In the genomic region with DNA sequence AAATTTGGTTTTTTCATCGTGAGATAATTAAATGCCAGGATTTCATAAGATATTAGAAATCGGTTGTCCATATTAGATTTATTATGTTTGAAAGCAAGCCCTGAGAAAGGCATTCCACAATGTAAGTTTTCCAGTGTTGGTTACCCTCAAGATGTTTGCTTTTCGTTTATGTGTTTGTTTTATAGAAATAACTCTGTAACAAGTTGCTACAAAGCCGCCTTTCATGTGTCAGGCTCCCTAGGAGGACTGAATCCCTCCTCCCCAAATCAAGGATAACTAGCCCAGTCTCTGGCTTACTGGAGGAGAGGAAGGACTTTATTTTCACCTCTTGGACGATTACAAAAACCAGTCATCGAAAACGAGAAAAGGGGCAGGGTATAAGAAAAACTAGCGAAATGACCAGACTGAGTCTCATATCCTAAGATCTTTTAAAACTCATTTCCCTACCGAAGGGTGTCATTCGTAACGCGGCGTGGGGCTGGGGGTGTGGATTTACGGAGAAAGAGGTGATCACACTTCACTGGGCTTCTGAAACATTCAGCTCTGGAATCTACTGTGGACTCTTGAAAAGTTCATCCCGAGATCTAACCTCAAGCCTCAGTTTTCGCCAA, we compare ENCODE assay signal across 1 cellular context.
TF ChIP-seq lines count a peak whose summit lies in the region.

No MANE protein-coding gene starts in this region.

TF ChIP-seq in HCT116, 20 proteins besides CTCF, POLR2A, EP300 and RAD21 (continued from another document):
- TF ChIP-seq, protein P1, sequence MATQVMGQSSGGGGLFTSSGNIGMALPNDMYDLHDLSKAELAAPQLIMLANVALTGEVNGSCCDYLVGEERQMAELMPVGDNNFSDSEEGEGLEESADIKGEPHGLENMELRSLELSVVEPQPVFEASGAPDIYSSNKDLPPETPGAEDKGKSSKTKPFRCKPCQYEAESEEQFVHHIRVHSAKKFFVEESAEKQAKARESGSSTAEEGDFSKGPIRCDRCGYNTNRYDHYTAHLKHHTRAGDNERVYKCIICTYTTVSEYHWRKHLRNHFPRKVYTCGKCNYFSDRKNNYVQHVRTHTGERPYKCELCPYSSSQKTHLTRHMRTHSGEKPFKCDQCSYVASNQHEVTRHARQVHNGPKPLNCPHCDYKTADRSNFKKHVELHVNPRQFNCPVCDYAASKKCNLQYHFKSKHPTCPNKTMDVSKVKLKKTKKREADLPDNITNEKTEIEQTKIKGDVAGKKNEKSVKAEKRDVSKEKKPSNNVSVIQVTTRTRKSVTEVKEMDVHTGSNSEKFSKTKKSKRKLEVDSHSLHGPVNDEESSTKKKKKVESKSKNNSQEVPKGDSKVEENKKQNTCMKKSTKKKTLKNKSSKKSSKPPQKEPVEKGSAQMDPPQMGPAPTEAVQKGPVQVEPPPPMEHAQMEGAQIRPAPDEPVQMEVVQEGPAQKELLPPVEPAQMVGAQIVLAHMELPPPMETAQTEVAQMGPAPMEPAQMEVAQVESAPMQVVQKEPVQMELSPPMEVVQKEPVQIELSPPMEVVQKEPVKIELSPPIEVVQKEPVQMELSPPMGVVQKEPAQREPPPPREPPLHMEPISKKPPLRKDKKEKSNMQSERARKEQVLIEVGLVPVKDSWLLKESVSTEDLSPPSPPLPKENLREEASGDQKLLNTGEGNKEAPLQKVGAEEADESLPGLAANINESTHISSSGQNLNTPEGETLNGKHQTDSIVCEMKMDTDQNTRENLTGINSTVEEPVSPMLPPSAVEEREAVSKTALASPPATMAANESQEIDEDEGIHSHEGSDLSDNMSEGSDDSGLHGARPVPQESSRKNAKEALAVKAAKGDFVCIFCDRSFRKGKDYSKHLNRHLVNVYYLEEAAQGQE (IDR thresholded peaks at IDR 0.05; ENCODE audit: low read depth): no peak
TF ChIP-seq in HCT116: peak in this region for 0.
